In the genomic region with DNA sequence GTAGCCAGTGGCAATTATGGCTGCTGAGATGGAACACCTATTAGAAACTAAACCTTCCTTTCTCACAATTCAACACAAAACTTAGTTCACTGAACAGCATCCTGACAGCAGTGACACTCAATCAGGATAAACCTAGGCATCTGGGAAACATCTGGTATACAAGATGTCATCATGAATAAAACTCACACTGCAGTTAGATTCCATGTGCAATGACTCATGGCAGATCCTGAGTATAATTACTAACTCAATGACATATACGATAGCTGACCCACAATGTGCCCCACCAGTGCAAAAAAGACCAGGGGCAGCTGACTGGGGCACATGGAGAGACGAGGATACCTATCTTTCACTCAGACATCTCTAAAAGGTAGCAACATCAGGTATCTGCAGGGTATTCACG, we compare ENCODE assay signal across 13 cellular contexts. TPM values are rescaled to one million over a fixed set of nuclear protein-coding genes. Genes with fewer than 3 reads are reported as not detected.
A peak's percentile ranks its signal among the peaks of the same experiment; 100 is the strongest.
DNase-seq lines count a peak whose midpoint lies in the region; ATAC-seq and TF ChIP-seq lines count a peak whose summit lies in the region.
"Had no signal": no experiment of that assay in that cellular context is flagged by ENCODE, and none has a peak within 500 bp of the region (broad histone marks: within the 10 kb centered on the region; RNA-seq: fewer than 3 reads in every experiment).

No MANE protein-coding gene starts in this region.

- H3K27me3 ChIP-seq in GM23338 (ENCODE audit: insufficient read depth) (no peaks in the 10 kb centered on the region), adipocyte (replicated peaks; ENCODE audit: control insufficient read depth, insufficient read depth, low read length) (no peaks in the 10 kb centered on the region), cardiac muscle cell (no peaks in the 10 kb centered on the region), smooth muscle cell (ENCODE audit: low read depth) (no peaks in the 10 kb centered on the region)

- H3K36me3 ChIP-seq in GM23338 (ENCODE audit: insufficient read depth), result no peaks in the 10 kb centered on the region
- no peaks in the 10 kb centered on the region for H3K36me3 ChIP-seq in adipocyte (ENCODE audit: control insufficient read depth, insufficient read depth, low read length, severe bottlenecking)
- no peaks in the 10 kb centered on the region for H3K36me3 ChIP-seq in cardiac muscle cell
- H3K36me3 ChIP-seq in smooth muscle cell (ENCODE audit: low read depth), result no peaks in the 10 kb centered on the region
- H3K36me3 ChIP-seq: lower lobe of right lung had no signal

- no peaks in the 10 kb centered on the region for H3K9me2 ChIP-seq in GM23338 (ENCODE audit: insufficient read depth)

- no peaks in the 10 kb centered on the region for H3K9me3 Mint-ChIP-seq in GM23338
- H3K9me3 Mint-ChIP-seq: activated naive CD4-positive, alpha-beta T cell treated with anti-CD3 and anti-CD28 coated beads for 36 hours had no signal

- peaks cover 53% of the 10 kb centered on the region for H3K4me1 Mint-ChIP-seq in GM23338

- H3K27me3 Mint-ChIP-seq in GM23338 (ENCODE audit: insufficient read depth, low read depth, poor library complexity), result no peaks in the 10 kb centered on the region

- in situ Hi-C loops in KBM-7 (cut with MboI; ENCODE audit: low pct_unique_long_range_greater_than_20kb, low sequenced_read_pairs), result no loop called here

- H3K9me3 ChIP-seq in adipocyte (ENCODE audit: control insufficient read depth, low read length) (no peaks in the 10 kb centered on the region), cardiac muscle cell (ENCODE audit: low read depth) (no peaks in the 10 kb centered on the region), smooth muscle cell (replicated peaks; ENCODE audit: low read depth) (no peaks in the 10 kb centered on the region)
- H3K9me3 ChIP-seq: lower lobe of right lung had no signal

- ATAC-seq in GM23338, result no peak
- no peak for ATAC-seq in HG03442 (IDR thresholded peaks at IDR 0.05; ENCODE audit: unreplicated experiment)
- ATAC-seq: HCT116, lower lobe of right lung had no signal

- H3K4me1 ChIP-seq in GM23338 (ENCODE audit: insufficient read depth), result peaks cover 45% of the 10 kb centered on the region
- H3K4me1 ChIP-seq in adipocyte (ENCODE audit: control insufficient read depth, insufficient read depth, low read length), result peaks cover 33% of the 10 kb centered on the region
- peaks cover 39% of the 10 kb centered on the region for H3K4me1 ChIP-seq in cardiac muscle cell (ENCODE audit: low read depth)
- peaks cover 37% of the 10 kb centered on the region for H3K4me1 ChIP-seq in smooth muscle cell (ENCODE audit: low read depth)

- H3K27ac ChIP-seq in GM23338 (ENCODE audit: low read depth) (peak overlapping the region; percentile 58; the same call in 1 of the 2 replicates), cardiac muscle cell (peak overlapping the region; percentile 74), smooth muscle cell (ENCODE audit: low read depth) (peak overlapping the region; percentile 78)
- H3K27ac ChIP-seq: lower lobe of right lung had no signal

- TF ChIP-seq CTCF in GM23338 (conservative IDR thresholded peaks at IDR 0.05; ENCODE audit: low read depth in 2 of 2) (no peak), cardiac muscle cell (IDR thresholded peaks at IDR 0.05; ENCODE audit: low read depth, low read length) (no peak), smooth muscle cell (IDR thresholded peaks at IDR 0.05; ENCODE audit: borderline replicate concordance, insufficient read depth, poor library complexity, severe bottlenecking) (no peak)

- no peak overlapping the region; the same call in 2 of the 3 replicates for H3K4me3 Mint-ChIP-seq in GM23338
- H3K4me3 Mint-ChIP-seq: activated naive CD4-positive, alpha-beta T cell treated with anti-CD3 and anti-CD28 coated beads for 36 hours had no signal

- H3K9ac ChIP-seq in adipocyte (ENCODE audit: low read length), result no peak overlapping the region
- H3K9ac ChIP-seq in smooth muscle cell (ENCODE audit: low read depth), result no peak overlapping the region

- peaks cover 97% of the 10 kb centered on the region for H3K79me2 ChIP-seq in GM23338 (replicated peaks; ENCODE audit: insufficient read depth)
- H3K79me2 ChIP-seq in smooth muscle cell (ENCODE audit: low read depth), result peaks cover 94% of the 10 kb centered on the region

- no peaks in the 10 kb centered on the region for H3K36me3 Mint-ChIP-seq in GM23338 (ENCODE audit: low read depth)

- 38% methylated on average over 3 of the region's 3 CpGs for WGBS in smooth muscle cell (ENCODE audit: low lambda C conversion rate)

- H3F3A ChIP-seq in GM23338 (replicated peaks; ENCODE audit: low read depth), result no peaks in the 10 kb centered on the region
- peaks cover 5% of the 10 kb centered on the region for H3F3A ChIP-seq in smooth muscle cell (ENCODE audit: low read depth)

- H2AFZ ChIP-seq in GM23338 (no peak overlapping the region), smooth muscle cell (ENCODE audit: low read depth) (no peak overlapping the region)

- H4K20me1 ChIP-seq in GM23338 (replicated peaks; ENCODE audit: insufficient read depth) (peaks cover 36% of the 10 kb centered on the region; the same call in 1 of the 2 replicates), smooth muscle cell (ENCODE audit: low read depth) (peaks cover 98% of the 10 kb centered on the region)

- H3K4me2 ChIP-seq in GM23338 (peak overlapping the region; percentile 8; the same call in 1 of the 2 replicates), smooth muscle cell (peak overlapping the region; percentile 43)

- no peak for DNase-seq in GM23338 (ENCODE audit: low spot score)
- DNase-seq in adipocyte (ENCODE audit: low read depth), result peak; percentile 90
- peak in 1 of 2 donors; percentile 72 for DNase-seq in cardiac muscle cell (ENCODE audit: low read depth in 1 of 2, low spot score in 1 of 2)
- no peak for DNase-seq in smooth muscle cell (lab: John Stamatoyannopoulos, UW; ENCODE audit: unreplicated experiment)
- no peak for DNase-seq in NCI-H82 (lab: John Stamatoyannopoulos, UW)
- no peak for DNase-seq in HUDEP-2 (lab: John Stamatoyannopoulos, UW; ENCODE audit: unreplicated experiment in 76 of 76)
- no peak for DNase-seq in KBM-7
- DNase-seq: activated naive CD4-positive, alpha-beta T cell treated with anti-CD3 and anti-CD28 coated beads for 36 hours; lower lobe of right lung; NCI-H146; small intestine had no signal

- H3K4me3 ChIP-seq in GM23338, result no peak overlapping the region
- no peak overlapping the region for H3K4me3 ChIP-seq in adipocyte (ENCODE audit: low read length)
- H3K4me3 ChIP-seq in cardiac muscle cell, result no peak overlapping the region
- H3K4me3 ChIP-seq in smooth muscle cell, result no peak overlapping the region
- H3K4me3 ChIP-seq: lower lobe of right lung had no signal

- peak overlapping the region; percentile 22; the same call in 1 of the 2 replicates for H3K27ac Mint-ChIP-seq in GM23338
- H3K27ac Mint-ChIP-seq: activated naive CD4-positive, alpha-beta T cell treated with anti-CD3 and anti-CD28 coated beads for 36 hours had no signal

TF ChIP-seq in GM23338, 12 proteins besides CTCF, POLR2A, EP300 and RAD21 (continues in another document):
- TF ChIP-seq EZH2phosphoT487 (IDR thresholded peaks at IDR 0.05; ENCODE audit: unreplicated experiment) (no peak), NANOG (IDR thresholded peaks at IDR 0.05; ENCODE audit: borderline replicate concordance) (no peak), CREB1 (CRISPR knock-in tag; IDR thresholded peaks at IDR 0.05; ENCODE audit: low read depth) (no peak), JUNB (IDR thresholded peaks at IDR 0.05; ENCODE audit: unreplicated experiment) (no peak), REST (IDR thresholded peaks at IDR 0.05; ENCODE audit: unreplicated experiment) (no peak), EZH2 (IDR thresholded peaks at IDR 0.05; ENCODE audit: low read depth, unreplicated experiment) (no peak)

RNA-seq across cellular contexts. Expression of gene RBFOX2, which starts 17.7 kb away (rescaled TPM):
- 130 and 131 TPM in 2 replicates for total RNA-seq in GM23338 (2014; rRNA removed; shearing (Covaris generic))
- polyA plus RNA-seq in GM23338 (2016; fragmentation: Nextera tagmentation; extraction: Ambion mirVana), result 84.8 and 88.8 TPM in 2 replicates
- total RNA-seq in cardiac muscle cell, result 332 and 339 TPM in 2 replicates
- polyA plus RNA-seq in cardiac muscle cell, result 299 and 399 TPM in 2 replicates
- total RNA-seq in smooth muscle cell, result 144 and 168 TPM in 2 replicates
- 128 and 151 TPM in 2 replicates for polyA plus RNA-seq in smooth muscle cell
